Comparison of ENCODE assay signal across 8 cellular contexts in the genomic region with DNA sequence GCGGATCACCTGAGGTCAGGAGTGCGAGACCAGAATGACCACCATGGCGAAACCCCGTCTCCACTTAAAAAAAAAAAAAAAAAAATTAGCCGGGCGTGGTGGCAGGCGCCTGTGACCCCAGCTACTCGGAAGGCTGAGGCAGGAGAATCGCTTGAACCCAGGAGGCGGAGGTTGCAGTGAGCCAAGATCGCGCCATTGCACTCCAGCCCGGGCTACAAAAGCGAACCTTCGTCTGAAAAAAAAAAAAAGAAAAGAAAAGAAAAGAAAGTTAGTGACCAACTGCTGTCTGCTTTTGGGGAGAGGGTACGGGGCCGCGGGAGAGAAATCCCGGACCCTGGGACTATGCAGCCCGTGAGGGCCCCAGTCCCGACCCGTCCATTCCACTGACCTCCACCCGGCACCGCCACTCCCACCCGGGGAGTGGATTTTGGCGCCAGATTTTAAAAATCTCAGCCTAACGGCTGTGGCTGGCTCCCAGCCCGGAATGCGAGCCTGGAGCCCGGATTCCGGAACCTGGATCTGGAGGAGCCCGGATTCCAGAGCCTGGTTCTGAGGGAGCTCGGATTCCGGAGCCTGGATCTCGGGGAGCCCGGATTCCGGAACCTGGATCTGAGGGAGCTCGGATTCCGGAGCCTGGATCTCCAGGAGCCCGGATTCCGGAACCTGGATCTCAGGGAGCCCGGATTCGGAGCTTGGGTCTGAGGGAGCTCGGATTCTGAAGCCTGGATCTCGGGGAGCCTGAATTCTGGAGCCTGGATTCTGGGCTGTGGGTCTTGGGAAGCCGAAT. TPM values are rescaled to one million over a fixed set of nuclear protein-coding genes. Genes with fewer than 3 reads are reported as not detected.
DNase-seq lines count a peak whose midpoint lies in the region; ATAC-seq and TF ChIP-seq lines count a peak whose summit lies in the region.

No MANE protein-coding gene starts in this region.

- H3K9me3 ChIP-seq in PC-3 (ENCODE audit: low read length) = no peaks in the 10 kb centered on the region
- H3K9me3 ChIP-seq in ectodermal cell (ENCODE audit: control insufficient read depth, low read length) = no peaks in the 10 kb centered on the region
- H3K9me3 ChIP-seq in right lobe of liver = no peaks in the 10 kb centered on the region
- H3K9me3 ChIP-seq in subcutaneous abdominal adipose tissue (ENCODE audit: control insufficient read depth in 5 of 5, low read length in 5 of 5) = no peaks in the 10 kb centered on the region

- H3K79me2 ChIP-seq in PC-3 (ENCODE audit: low read length) = no peaks in the 10 kb centered on the region

- no peaks in the 10 kb centered on the region for H3K9me3 Mint-ChIP-seq in activated T-cell treated with anti-CD3 and anti-CD28 coated beads, Interleukin-2, amount 50 U/mL, for 24 hours
- H3K9me3 Mint-ChIP-seq in activated T-cell treated with anti-CD3 and anti-CD28 coated beads, Interleukin-2, amount 50 U/mL, for 4 hours = no peaks in the 10 kb centered on the region

- no peaks in the 10 kb centered on the region for H3K27me3 Mint-ChIP-seq in activated T-cell treated with anti-CD3 and anti-CD28 coated beads, Interleukin-2, amount 50 U/mL, for 24 hours
- no peaks in the 10 kb centered on the region for H3K27me3 Mint-ChIP-seq in activated T-cell treated with anti-CD3 and anti-CD28 coated beads, Interleukin-2, amount 50 U/mL, for 4 hours (ENCODE audit: low read depth)

- peak overlapping the region; percentile 91 for H3K4me2 ChIP-seq in PC-3 (ENCODE audit: low read length)

- CTCF ChIA-PET in PC-3 (lab: Charles Lee) = interaction anchor here (0.5 kb wide), 2 partner anchors 116 to 307 kb away, joined by 4 to 6 read pairs; no protein-coding TSS in a partner anchor

- H3F3A ChIP-seq in PC-3 (ENCODE audit: low read length, unreplicated experiment) = no peaks in the 10 kb centered on the region

- H3K9ac ChIP-seq in PC-3 (ENCODE audit: low read length) (peak overlapping the region; percentile 71), subcutaneous abdominal adipose tissue (ENCODE audit: low read length in 5 of 5) (peak overlapping the region in 2 of 5 donors; percentile 20 to 71)

- TF ChIP-seq POLR2A in right lobe of liver (IDR thresholded peaks at IDR 0.05) = peak; percentile 29

- intact Hi-C loops in PC-3 (cut with micrococcal nuclease) (no loop called here), right lobe of liver (cut with DNase I) (no loop called here)

- no peaks in the 10 kb centered on the region for H3K36me3 Mint-ChIP-seq in activated T-cell treated with anti-CD3 and anti-CD28 coated beads, Interleukin-2, amount 50 U/mL, for 24 hours (ENCODE audit: low read depth)
- no peaks in the 10 kb centered on the region for H3K36me3 Mint-ChIP-seq in activated T-cell treated with anti-CD3 and anti-CD28 coated beads, Interleukin-2, amount 50 U/mL, for 4 hours (ENCODE audit: insufficient read depth)

- TF ChIP-seq CTCF in PC-3 (conservative IDR thresholded peaks at IDR 0.05; ENCODE audit: low read depth, low read length) (no peak), right lobe of liver (IDR thresholded peaks at IDR 0.05) (no peak)

- peak overlapping the region; percentile 96 for H2AFZ ChIP-seq in PC-3 (ENCODE audit: low read length)

- H3K27me3 ChIP-seq in PC-3 (ENCODE audit: low read length) = no peaks in the 10 kb centered on the region
- H3K27me3 ChIP-seq in ectodermal cell (ENCODE audit: control insufficient read depth, insufficient read depth, low read length, poor library complexity, severe bottlenecking) = no peaks in the 10 kb centered on the region
- H3K27me3 ChIP-seq in right lobe of liver = no peaks in the 10 kb centered on the region
- no peaks in the 10 kb centered on the region for H3K27me3 ChIP-seq in subcutaneous abdominal adipose tissue (ENCODE audit: control insufficient read depth in 5 of 5, insufficient read depth in 4 of 5, low read length in 5 of 5)

- H3K9me2 ChIP-seq in PC-3 (replicated peaks; ENCODE audit: low read length) = no peaks in the 10 kb centered on the region

- no peaks in the 10 kb centered on the region for H4K20me1 ChIP-seq in PC-3 (ENCODE audit: low read length)

- H3K27ac ChIP-seq in PC-3 (ENCODE audit: low read length) (peak overlapping the region; percentile 71), ectodermal cell (ENCODE audit: insufficient read depth, low read depth, low read length, poor library complexity, severe bottlenecking) (peak overlapping the region; percentile 58), right lobe of liver (no peak overlapping the region), subcutaneous abdominal adipose tissue (ENCODE audit: low read depth, low read length) (peak overlapping the region; percentile 50)

- no peak for ATAC-seq in activated T-cell treated with anti-CD3 and anti-CD28 coated beads, Interleukin-2, amount 50 U/mL, for 4 hours
- ATAC-seq in PC-3 = peak; percentile 48
- ATAC-seq in right lobe of liver = peak; percentile 63 to 75 (median 70)
- ATAC-seq in HG03097 (IDR thresholded peaks at IDR 0.05; ENCODE audit: low FRiP score, unreplicated experiment) = no peak
- ATAC-seq in GM18867 (IDR thresholded peaks at IDR 0.05; ENCODE audit: unreplicated experiment) = no peak

- peaks cover 11% of the 10 kb centered on the region for H3K4me1 Mint-ChIP-seq in activated T-cell treated with anti-CD3 and anti-CD28 coated beads, Interleukin-2, amount 50 U/mL, for 24 hours (ENCODE audit: low read depth)
- peaks cover 5% of the 10 kb centered on the region for H3K4me1 Mint-ChIP-seq in activated T-cell treated with anti-CD3 and anti-CD28 coated beads, Interleukin-2, amount 50 U/mL, for 4 hours (ENCODE audit: low read depth)

- WGBS in ectodermal cell, 2 experiments = 3% methylated on average over 46 of the region's 46 CpGs
- WGBS in right lobe of liver (ENCODE audit: insufficient coverage, low coverage, low lambda C conversion rate, missing lambda C conversion rate) = 13% methylated on average over 39 of the region's 46 CpGs

- H3K4me3 ChIP-seq in PC-3 (ENCODE audit: low read length) (peak overlapping the region; percentile 90; the same call in 1 of the 2 replicates), ectodermal cell (ENCODE audit: insufficient read depth, low read depth, low read length) (peak overlapping the region; percentile 59), right lobe of liver (peak overlapping the region; percentile 41 to 69 (median 58)), subcutaneous abdominal adipose tissue (ENCODE audit: low read depth in 1 of 5, low read length in 5 of 5) (peak overlapping the region; percentile 35 to 73 (median 72))

- POLR2A ChIA-PET in PC-3 (lab: Charles Lee; ENCODE audit: unreplicated experiment) = interaction anchor here (0.7 kb wide), 1 partner anchor 90 kb away, joined by 18 read pairs; no protein-coding TSS in a partner anchor

- H3K4me1 ChIP-seq in PC-3 (ENCODE audit: insufficient read depth, low read length) = peaks cover 5% of the 10 kb centered on the region; the same call in 1 of the 2 replicates
- H3K4me1 ChIP-seq in ectodermal cell (ENCODE audit: control insufficient read depth, insufficient read depth, low read length) = no peaks in the 10 kb centered on the region
- peaks cover 0 to 19% (median 3%) of the 10 kb centered on the region in 4 donors for H3K4me1 ChIP-seq in right lobe of liver
- H3K4me1 ChIP-seq in subcutaneous abdominal adipose tissue (ENCODE audit: control insufficient read depth in 5 of 5, insufficient read depth in 5 of 5, low read length in 5 of 5) = peaks cover 0 to 18% (median 15%) of the 10 kb centered on the region in 5 donors

- no peak for DNase-seq in activated T-cell treated with anti-CD3 and anti-CD28 coated beads, Interleukin-2, amount 50 U/mL, for 24 hours
- no peak for DNase-seq in activated T-cell treated with anti-CD3 and anti-CD28 coated beads, Interleukin-2, amount 50 U/mL, for 4 hours
- DNase-seq in PC-3 = peak; percentile 95
- DNase-seq in right lobe of liver = peak; percentile 74 to 86 (median 83)

- peak overlapping the region; percentile 5 for H3K27ac Mint-ChIP-seq in activated T-cell treated with anti-CD3 and anti-CD28 coated beads, Interleukin-2, amount 50 U/mL, for 24 hours

- no TSS peak for BruUV-seq in PC-3 (replicated peaks; lab: Mats Ljungman, UMichigan)

- H3K36me3 ChIP-seq in PC-3 (ENCODE audit: low read depth, low read length) (no peaks in the 10 kb centered on the region), ectodermal cell (ENCODE audit: control insufficient read depth, insufficient read depth, low read length) (no peaks in the 10 kb centered on the region), right lobe of liver (no peaks in the 10 kb centered on the region), subcutaneous abdominal adipose tissue (ENCODE audit: control insufficient read depth in 5 of 5, insufficient read depth in 5 of 5, low read length in 5 of 5) (no peaks in the 10 kb centered on the region)

- H3K4me3 Mint-ChIP-seq in activated T-cell treated with anti-CD3 and anti-CD28 coated beads, Interleukin-2, amount 50 U/mL, for 24 hours = peak overlapping the region; percentile 87
- no peak overlapping the region for H3K4me3 Mint-ChIP-seq in activated T-cell treated with anti-CD3 and anti-CD28 coated beads, Interleukin-2, amount 50 U/mL, for 4 hours

RNA-seq across cellular contexts. Expression of gene LMNB2, which starts 6.1 kb away (rescaled TPM):
- total RNA-seq in activated T-cell treated with anti-CD3 and anti-CD28 coated beads, Interleukin-2, amount 50 U/mL, for 4 hours = 10 to 100 TPM; 90.9 to 98.3 (median 92.0) TPM
- total RNA-seq in PC-3 (2014; rRNA removed) (220 and 327 TPM in 2 replicates), right lobe of liver (10 to 100 TPM in 1 of 6 experiments, 1 to 10 TPM in 5; 4.6 to 11.6 (median 7.1) TPM)
- 210 TPM for polyA plus RNA-seq in ectodermal cell (2013, experiment 1 of 4)
- polyA plus RNA-seq in ectodermal cell (2013, experiment 2 of 4) = 193 TPM
- polyA plus RNA-seq in ectodermal cell (2013, experiment 3 of 4) = 120 TPM
- polyA plus RNA-seq in ectodermal cell (2013, experiment 4 of 4) = 124 TPM

RNA-seq across cellular contexts. Expression of gene GADD45B, which starts 13.1 kb away (rescaled TPM):
- 10 to 100 TPM; 67.4 to 75.5 (median 72.8) TPM for total RNA-seq in activated T-cell treated with anti-CD3 and anti-CD28 coated beads, Interleukin-2, amount 50 U/mL, for 4 hours
- total RNA-seq in PC-3 (2014; rRNA removed) (137 and 154 TPM in 2 replicates), right lobe of liver (100 to 1,000 TPM in 4 of 6 experiments, 10 to 100 TPM in 2; 39.0 to 176 (median 127) TPM)
- polyA plus RNA-seq in ectodermal cell (2013, experiment 1 of 4) = 5.6 TPM
- polyA plus RNA-seq in ectodermal cell (2013, experiment 2 of 4) = 4.5 TPM
- 4.3 TPM for polyA plus RNA-seq in ectodermal cell (2013, experiment 3 of 4)
- 1.9 TPM for polyA plus RNA-seq in ectodermal cell (2013, experiment 4 of 4)

RNA-seq across cellular contexts. Expression of gene TIMM13, which starts 35.4 kb away (rescaled TPM):
- 100 to 1,000 TPM; 273 to 326 (median 286) TPM for total RNA-seq in activated T-cell treated with anti-CD3 and anti-CD28 coated beads, Interleukin-2, amount 50 U/mL, for 4 hours
- 129 and 131 TPM in 2 replicates for total RNA-seq in PC-3 (2014; rRNA removed)
- polyA plus RNA-seq in ectodermal cell (2013, experiment 1 of 4) = 93.0 TPM
- polyA plus RNA-seq in ectodermal cell (2013, experiment 2 of 4) = 90.3 TPM
- polyA plus RNA-seq in ectodermal cell (2013, experiment 3 of 4) = 99.9 TPM
- polyA plus RNA-seq in ectodermal cell (2013, experiment 4 of 4) = 107 TPM
- 10 to 100 TPM; 35.5 to 59.8 (median 51.1) TPM for total RNA-seq in right lobe of liver

Comparison
In these comparisons a context has a peak if more than half of its experiments do, and no peak if none do; other contexts are left out.
1. DNase-seq: peak in PC-3 (single experiment) and right lobe of liver (3 of 3); none in activated T-cell treated with anti-CD3 and anti-CD28 coated beads, Interleukin-2, amount 50 U/mL, for 24 hours (single experiment) and activated T-cell treated with anti-CD3 and anti-CD28 coated beads, Interleukin-2, amount 50 U/mL, for 4 hours (single experiment).
2. ATAC-seq: peak in PC-3 (single experiment) and right lobe of liver (4 of 4); none in activated T-cell treated with anti-CD3 and anti-CD28 coated beads, Interleukin-2, amount 50 U/mL, for 4 hours (0 of 2), HG03097 (single experiment) and GM18867 (single experiment).
3. H3K27ac ChIP-seq: peak in PC-3 (single experiment), ectodermal cell (single experiment) and subcutaneous abdominal adipose tissue (single experiment); none in right lobe of liver (0 of 3).
4. RNA of gene LMNB2, which starts 6.1 kb away (total RNA-seq): 220 to 327 TPM in PC-3 and 90.9 to 98.3 TPM in activated T-cell treated with anti-CD3 and anti-CD28 coated beads, Interleukin-2, amount 50 U/mL, for 4 hours; 4.6 to 11.6 TPM in right lobe of liver; every median in the first group is over 4 times any median in the second.
5. Peak in every context shown above with its lines, with median percentiles within 50 percentile points of each other: H3K4me3 ChIP-seq.